ENCODE assay signal across 1 cellular context in the genomic region with DNA sequence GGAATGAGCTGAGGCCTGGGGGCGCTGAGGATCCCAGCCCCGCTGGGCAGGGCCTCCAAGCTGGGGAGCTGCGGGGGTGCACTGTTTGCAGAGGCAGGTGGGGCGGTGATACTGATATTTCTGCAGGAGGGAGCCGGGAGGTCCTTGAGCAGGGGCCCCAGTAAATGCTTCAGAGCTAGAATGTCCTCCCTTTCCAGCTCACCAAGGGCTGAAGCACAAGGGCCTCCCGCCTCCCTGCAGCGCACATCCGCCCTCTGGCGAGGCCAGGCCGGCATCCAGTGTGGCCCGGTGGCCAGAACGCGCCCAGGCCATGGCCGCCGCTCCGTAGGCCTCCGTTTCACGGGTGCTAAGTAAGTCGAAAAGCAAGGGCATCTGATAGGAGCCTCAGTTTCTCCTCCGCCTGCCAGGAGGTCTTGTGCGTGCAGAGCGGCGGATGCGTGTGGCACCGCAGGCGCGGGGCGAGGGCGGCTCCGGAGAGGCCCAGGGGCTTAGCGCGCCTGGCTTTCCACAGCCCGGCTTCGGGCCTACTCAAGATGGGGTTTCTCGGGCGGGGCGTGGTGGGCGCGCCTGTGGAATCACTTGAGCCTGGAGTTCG.
TF ChIP-seq lines count a peak whose summit lies in the region.

No MANE protein-coding gene starts in this region.

TF ChIP-seq in GM23338, 12 proteins besides CTCF, POLR2A, EP300 and RAD21 (continued from another document):
- TF ChIP-seq, protein P1, sequence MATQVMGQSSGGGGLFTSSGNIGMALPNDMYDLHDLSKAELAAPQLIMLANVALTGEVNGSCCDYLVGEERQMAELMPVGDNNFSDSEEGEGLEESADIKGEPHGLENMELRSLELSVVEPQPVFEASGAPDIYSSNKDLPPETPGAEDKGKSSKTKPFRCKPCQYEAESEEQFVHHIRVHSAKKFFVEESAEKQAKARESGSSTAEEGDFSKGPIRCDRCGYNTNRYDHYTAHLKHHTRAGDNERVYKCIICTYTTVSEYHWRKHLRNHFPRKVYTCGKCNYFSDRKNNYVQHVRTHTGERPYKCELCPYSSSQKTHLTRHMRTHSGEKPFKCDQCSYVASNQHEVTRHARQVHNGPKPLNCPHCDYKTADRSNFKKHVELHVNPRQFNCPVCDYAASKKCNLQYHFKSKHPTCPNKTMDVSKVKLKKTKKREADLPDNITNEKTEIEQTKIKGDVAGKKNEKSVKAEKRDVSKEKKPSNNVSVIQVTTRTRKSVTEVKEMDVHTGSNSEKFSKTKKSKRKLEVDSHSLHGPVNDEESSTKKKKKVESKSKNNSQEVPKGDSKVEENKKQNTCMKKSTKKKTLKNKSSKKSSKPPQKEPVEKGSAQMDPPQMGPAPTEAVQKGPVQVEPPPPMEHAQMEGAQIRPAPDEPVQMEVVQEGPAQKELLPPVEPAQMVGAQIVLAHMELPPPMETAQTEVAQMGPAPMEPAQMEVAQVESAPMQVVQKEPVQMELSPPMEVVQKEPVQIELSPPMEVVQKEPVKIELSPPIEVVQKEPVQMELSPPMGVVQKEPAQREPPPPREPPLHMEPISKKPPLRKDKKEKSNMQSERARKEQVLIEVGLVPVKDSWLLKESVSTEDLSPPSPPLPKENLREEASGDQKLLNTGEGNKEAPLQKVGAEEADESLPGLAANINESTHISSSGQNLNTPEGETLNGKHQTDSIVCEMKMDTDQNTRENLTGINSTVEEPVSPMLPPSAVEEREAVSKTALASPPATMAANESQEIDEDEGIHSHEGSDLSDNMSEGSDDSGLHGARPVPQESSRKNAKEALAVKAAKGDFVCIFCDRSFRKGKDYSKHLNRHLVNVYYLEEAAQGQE (IDR thresholded peaks at IDR 0.05; ENCODE audit: unreplicated experiment) = no peak
- no peak for TF ChIP-seq EZH2phosphoT487 (IDR thresholded peaks at IDR 0.05; ENCODE audit: unreplicated experiment)
- TF ChIP-seq, protein P2, sequence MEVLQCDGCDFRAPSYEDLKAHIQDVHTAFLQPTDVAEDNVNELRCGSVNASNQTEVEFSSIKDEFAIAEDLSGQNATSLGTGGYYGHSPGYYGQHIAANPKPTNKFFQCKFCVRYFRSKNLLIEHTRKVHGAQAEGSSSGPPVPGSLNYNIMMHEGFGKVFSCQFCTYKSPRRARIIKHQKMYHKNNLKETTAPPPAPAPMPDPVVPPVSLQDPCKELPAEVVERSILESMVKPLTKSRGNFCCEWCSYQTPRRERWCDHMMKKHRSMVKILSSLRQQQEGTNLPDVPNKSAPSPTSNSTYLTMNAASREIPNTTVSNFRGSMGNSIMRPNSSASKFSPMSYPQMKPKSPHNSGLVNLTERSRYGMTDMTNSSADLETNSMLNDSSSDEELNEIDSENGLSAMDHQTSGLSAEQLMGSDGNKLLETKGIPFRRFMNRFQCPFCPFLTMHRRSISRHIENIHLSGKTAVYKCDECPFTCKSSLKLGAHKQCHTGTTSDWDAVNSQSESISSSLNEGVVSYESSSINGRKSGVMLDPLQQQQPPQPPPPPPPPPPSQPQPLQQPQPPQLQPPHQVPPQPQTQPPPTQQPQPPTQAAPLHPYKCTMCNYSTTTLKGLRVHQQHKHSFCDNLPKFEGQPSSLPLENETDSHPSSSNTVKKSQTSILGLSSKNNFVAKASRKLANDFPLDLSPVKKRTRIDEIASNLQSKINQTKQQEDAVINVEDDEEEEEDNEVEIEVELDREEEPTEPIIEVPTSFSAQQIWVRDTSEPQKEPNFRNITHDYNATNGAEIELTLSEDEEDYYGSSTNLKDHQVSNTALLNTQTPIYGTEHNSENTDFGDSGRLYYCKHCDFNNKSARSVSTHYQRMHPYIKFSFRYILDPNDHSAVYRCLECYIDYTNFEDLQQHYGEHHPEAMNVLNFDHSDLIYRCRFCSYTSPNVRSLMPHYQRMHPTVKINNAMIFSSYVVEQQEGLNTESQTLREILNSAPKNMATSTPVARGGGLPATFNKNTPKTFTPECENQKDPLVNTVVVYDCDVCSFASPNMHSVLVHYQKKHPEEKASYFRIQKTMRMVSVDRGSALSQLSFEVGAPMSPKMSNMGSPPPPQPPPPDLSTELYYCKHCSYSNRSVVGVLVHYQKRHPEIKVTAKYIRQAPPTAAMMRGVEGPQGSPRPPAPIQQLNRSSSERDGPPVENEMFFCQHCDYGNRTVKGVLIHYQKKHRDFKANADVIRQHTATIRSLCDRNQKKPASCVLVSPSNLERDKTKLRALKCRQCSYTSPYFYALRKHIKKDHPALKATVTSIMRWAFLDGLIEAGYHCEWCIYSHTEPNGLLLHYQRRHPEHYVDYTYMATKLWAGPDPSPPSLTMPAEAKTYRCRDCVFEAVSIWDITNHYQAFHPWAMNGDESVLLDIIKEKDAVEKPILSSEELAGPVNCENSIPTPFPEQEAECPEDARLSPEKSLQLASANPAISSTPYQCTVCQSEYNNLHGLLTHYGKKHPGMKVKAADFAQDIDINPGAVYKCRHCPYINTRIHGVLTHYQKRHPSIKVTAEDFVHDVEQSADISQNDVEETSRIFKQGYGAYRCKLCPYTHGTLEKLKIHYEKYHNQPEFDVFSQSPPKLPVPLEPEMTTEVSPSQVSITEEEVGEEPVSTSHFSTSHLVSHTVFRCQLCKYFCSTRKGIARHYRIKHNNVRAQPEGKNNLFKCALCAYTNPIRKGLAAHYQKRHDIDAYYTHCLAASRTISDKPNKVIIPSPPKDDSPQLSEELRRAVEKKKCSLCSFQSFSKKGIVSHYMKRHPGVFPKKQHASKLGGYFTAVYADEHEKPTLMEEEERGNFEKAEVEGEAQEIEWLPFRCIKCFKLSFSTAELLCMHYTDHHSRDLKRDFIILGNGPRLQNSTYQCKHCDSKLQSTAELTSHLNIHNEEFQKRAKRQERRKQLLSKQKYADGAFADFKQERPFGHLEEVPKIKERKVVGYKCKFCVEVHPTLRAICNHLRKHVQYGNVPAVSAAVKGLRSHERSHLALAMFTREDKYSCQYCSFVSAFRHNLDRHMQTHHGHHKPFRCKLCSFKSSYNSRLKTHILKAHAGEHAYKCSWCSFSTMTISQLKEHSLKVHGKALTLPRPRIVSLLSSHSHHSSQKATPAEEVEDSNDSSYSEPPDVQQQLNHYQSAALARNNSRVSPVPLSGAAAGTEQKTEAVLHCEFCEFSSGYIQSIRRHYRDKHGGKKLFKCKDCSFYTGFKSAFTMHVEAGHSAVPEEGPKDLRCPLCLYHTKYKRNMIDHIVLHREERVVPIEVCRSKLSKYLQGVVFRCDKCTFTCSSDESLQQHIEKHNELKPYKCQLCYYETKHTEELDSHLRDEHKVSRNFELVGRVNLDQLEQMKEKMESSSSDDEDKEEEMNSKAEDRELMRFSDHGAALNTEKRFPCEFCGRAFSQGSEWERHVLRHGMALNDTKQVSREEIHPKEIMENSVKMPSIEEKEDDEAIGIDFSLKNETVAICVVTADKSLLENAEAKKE (CRISPR knock-in tag; IDR thresholded peaks at IDR 0.05) = no peak
- no peak for TF ChIP-seq STAT1 (IDR thresholded peaks at IDR 0.05; ENCODE audit: unreplicated experiment)
- no peak for TF ChIP-seq CREB1 (CRISPR knock-in tag; IDR thresholded peaks at IDR 0.05; ENCODE audit: low read depth)
- no peak for TF ChIP-seq NANOG (IDR thresholded peaks at IDR 0.05; ENCODE audit: borderline replicate concordance)
- no peak for TF ChIP-seq ZNF331 (CRISPR knock-in tag; IDR thresholded peaks at IDR 0.05; ENCODE audit: low read depth)
